ENCODE assay signal across 8 cellular contexts in genomic region chr14:105528197-105528858, GRCh38. TPM values are rescaled to one million over a fixed set of nuclear protein-coding genes. Genes with fewer than 3 reads are reported as not detected.
A peak's percentile ranks its signal among the peaks of the same experiment; 100 is the strongest.
DNase-seq lines count a peak whose midpoint lies in the region; ATAC-seq, FAIRE-seq and TF ChIP-seq lines count a peak whose summit lies in the region.

No MANE protein-coding gene starts in this region.

- H3K23me2 ChIP-seq in H1 (ENCODE audit: low read depth, low read length): no peaks in the 10 kb centered on the region; the same call in 1 of the 2 replicates

- BruUV-seq in HCT116 (replicated peaks; lab: Mats Ljungman, UMichigan): no TSS peak

- no peak overlapping the region for H4K91ac ChIP-seq in H1 (replicated peaks; ENCODE audit: insufficient read length, low read length)

- H3K18ac ChIP-seq in H1 (ENCODE audit: extremely low read depth, low read length): no peak overlapping the region

- H2AFZ ChIP-seq in HCT116 (ENCODE audit: low read depth, low read length, poor library complexity, severe bottlenecking): no peak overlapping the region
- no peak overlapping the region; the same call in 1 of the 2 replicates for H2AFZ ChIP-seq in H1 (ENCODE audit: low read length)

- H3K9me3 ChIP-seq in HCT116 (ENCODE audit: control insufficient read depth in 1 of 2, insufficient read depth in 1 of 2, low read depth in 1 of 2, low read length in 2 of 2): no peaks in the 10 kb centered on the region
- H3K9me3 ChIP-seq in H1 (ENCODE audit: insufficient read depth in 2 of 2, low read depth in 1 of 2, low read length in 1 of 2): peaks cover 3 to 47% of the 10 kb centered on the region in 2 experiments; a peak in 3 of 4 replicates
- H3K9me3 ChIP-seq in mesodermal cell (ENCODE audit: control insufficient read depth, low read length): no peaks in the 10 kb centered on the region

- intact Hi-C loops in HCT116 (cut with micrococcal nuclease): loop anchor here (1.0 to 5.0 kb wide), 2 partner anchors 36 to 157 kb away; partner anchors contain the start of gene TEDC1

- WGBS in H1 (ENCODE audit: extremely low coverage in 1 of 2, insufficient coverage in 1 of 2, insufficient read length in 1 of 2, insufficient replicate concordance in 2 of 2, low coverage in 1 of 2, low lambda C conversion rate in 2 of 2, missing lambda C conversion rate in 1 of 2), 2 experiments: 24% methylated on average over 25 of the region's 85 CpGs; no CpG with 5 or more reads in 1 of the 2 experiments
- 22 to 23% methylated on average over 60 of the region's 85 CpGs for WGBS in mesodermal cell (ENCODE audit: insufficient coverage in 2 of 2), 2 experiments

- H3K4me3 ChIP-seq in BJ (ENCODE audit: low read depth, low read length) (peak overlapping the region; percentile 76), HCT116 (replicated peaks in 1 of 2; ENCODE audit: low read depth in 1 of 2, low read length in 2 of 2) (peak overlapping the region; percentile 42 to 62), H1 (ENCODE audit: extremely low read depth in 1 of 4, insufficient read depth in 2 of 4, low read depth in 3 of 4, low read length in 4 of 4) (peak overlapping the region; percentile 12 to 59 (median 34); a peak in 5 of 8 replicates), mesodermal cell (ENCODE audit: extremely low read depth, insufficient read depth, low read length, poor library complexity, severe bottlenecking) (peak overlapping the region; percentile 50)

- H3K14ac ChIP-seq in H1 (ENCODE audit: insufficient read length): no peak overlapping the region

- no peak for FAIRE-seq in H1 (lab: Jason Lieb, UNC)

- TF ChIP-seq POLR2A in HCT116 (IDR thresholded peaks at IDR 0.05; ENCODE audit: borderline replicate concordance, extremely low read depth, insufficient read depth, insufficient read length): no peak
- no peak for TF ChIP-seq POLR2A in H1 (IDR thresholded peaks at IDR 0.05; ENCODE audit: control extremely low read depth in 1 of 2, low read depth in 2 of 2, low read length in 2 of 2)

- H4K20me1 ChIP-seq in HCT116 (ENCODE audit: insufficient read depth) (no peaks in the 10 kb centered on the region), H1 (replicated peaks in 1 of 2; ENCODE audit: control insufficient read depth in 1 of 2, insufficient read depth in 2 of 2, low read length in 2 of 2) (no peaks in the 10 kb centered on the region)

- peak overlapping the region; percentile 49 for H3K27ac ChIP-seq in HCT116 (ENCODE audit: low read depth, low read length)
- H3K27ac ChIP-seq in H1 (ENCODE audit: low read depth, low read length): no peak overlapping the region
- H3K27ac ChIP-seq in mesodermal cell (ENCODE audit: low read depth, low read length, severe bottlenecking): no peak overlapping the region

- DNase-seq in BJ (ENCODE audit: low read depth) (no peak), HCT116 (ENCODE audit: low read depth, low spot score) (no peak), NCI-H69 (lab: John Stamatoyannopoulos, UW) (peak; percentile 87), H1 (ENCODE audit: low read depth in 1 of 2, low spot score in 2 of 2) (peak in 1 of 2 experiments; percentile 83)
- peak; percentile 61 to 64 (median 62) for DNase-seq in activated CD8-positive, alpha-beta memory T cell treated with anti-CD3 and anti-CD28 coated beads for 48 hours (ENCODE audit: low read depth in 2 of 3, low spot score in 2 of 3)
- peak; percentile 48 for DNase-seq in stimulated activated CD8-positive, alpha-beta memory T cell treated with anti-CD3 and anti-CD28 coated beads, Interleukin-12 subunit alpha, Interleukin-12 subunit beta, amount 100 ng/mL, for 24 hours (ENCODE audit: extremely low read depth)

- no peak overlapping the region for H2BK15ac ChIP-seq in H1 (ENCODE audit: low read length)

- peak overlapping the region; percentile 68; the same call in 1 of the 2 replicates for H4K8ac ChIP-seq in H1 (ENCODE audit: extremely low read depth, insufficient read depth, low read length)

- RAD21 ChIA-PET in HCT116 (lab: Charles Lee; ENCODE audit: low non-redundant PET in 1 of 2, low total read pairs in 2 of 2, uncharacterized antibody in 2 of 2, unreplicated experiment in 2 of 2): interaction anchor here (0.6 to 1.3 kb wide), 6 partner anchors 16 to 158 kb away, joined by 3 to 6 read pairs (median 4); no protein-coding TSS in a partner anchor

- no peak overlapping the region for H2AK5ac ChIP-seq in H1 (ENCODE audit: low read depth, low read length)

- H3K9ac ChIP-seq in HCT116 (ENCODE audit: low read length) (peak overlapping the region; percentile 75), H1 (replicated peaks in 1 of 4; ENCODE audit: extremely low read depth in 1 of 4, low read depth in 3 of 4, low read length in 3 of 4) (no peak overlapping the region; a peak in 1 of 7 replicates)

- TF ChIP-seq RAD21 in HCT116 (IDR thresholded peaks at IDR 0.05; ENCODE audit: low read depth) (peak; percentile 97), H1 (IDR thresholded peaks at IDR 0.05 in 1 of 2, conservative IDR thresholded peaks at IDR 0.05 in 1 of 2; ENCODE audit: low read depth in 2 of 2, low read length in 2 of 2) (peak; percentile 76 to 84)

- no peak overlapping the region for H3K23ac ChIP-seq in H1 (ENCODE audit: insufficient read length)

- ATAC-seq in HCT116: peak; percentile 74
- no peak for ATAC-seq in HG03520 (IDR thresholded peaks at IDR 0.05; ENCODE audit: unreplicated experiment)

- H3K79me1 ChIP-seq in H1 (ENCODE audit: low read depth, low read length): no peaks in the 10 kb centered on the region

- H3K4me2 ChIP-seq in HCT116 (ENCODE audit: low read length) (peak overlapping the region; percentile 84), H1 (ENCODE audit: insufficient read depth in 1 of 2, low read depth in 2 of 2, low read length in 2 of 2) (peak overlapping the region in 1 of 2 experiments; percentile 83; a peak in 3 of 4 replicates)

- H3K56ac ChIP-seq in H1 (replicated peaks; ENCODE audit: insufficient read length, low read depth, low read length): no peak overlapping the region

- TF ChIP-seq CTCF in BJ (IDR thresholded peaks at IDR 0.05; ENCODE audit: insufficient read depth, low read depth, low read length): peak; percentile 67
- TF ChIP-seq CTCF in HCT116 (IDR thresholded peaks at IDR 0.05 in 2 of 3, conservative IDR thresholded peaks at IDR 0.05 in 1 of 3; ENCODE audit: borderline replicate concordance in 1 of 3, insufficient read depth in 1 of 3, low read depth in 2 of 3, low read length in 2 of 3): peak; percentile 58 to 83 (median 81)
- peak in 2 of 3 experiments; percentile 78 to 94; a peak in 3 of 4 replicates for TF ChIP-seq CTCF in H1 (IDR thresholded peaks at IDR 0.05; ENCODE audit: control extremely low read depth in 1 of 3, insufficient read depth in 1 of 3, low read depth in 1 of 3, low read length in 3 of 3)

- POLR2A ChIA-PET in BJ (lab: Charles Lee): no interaction called here
- POLR2A ChIA-PET in HCT116 (lab: Charles Lee): no interaction called here
- POLR2A ChIA-PET in H1 (lab: Charles Lee; ENCODE audit: partially characterized antibody): no interaction called here

- no peak overlapping the region for H3K4ac ChIP-seq in H1 (replicated peaks; ENCODE audit: insufficient read length, low read depth, low read length)

- no peak overlapping the region for H4K5ac ChIP-seq in H1 (ENCODE audit: insufficient read length, low read depth, low read length)

- H2BK120ac ChIP-seq in H1 (replicated peaks; ENCODE audit: low read depth, low read length): no peak overlapping the region

- H3K36me3 ChIP-seq in BJ (ENCODE audit: control insufficient read depth, insufficient read depth, low read length) (no peaks in the 10 kb centered on the region; the same call in 1 of the 2 replicates), HCT116 (ENCODE audit: control insufficient read depth in 1 of 2, insufficient read depth in 2 of 2, low read length in 2 of 2) (no peaks in the 10 kb centered on the region), H1 (ENCODE audit: control insufficient read depth in 2 of 4, insufficient read depth in 4 of 4, low read length in 3 of 4) (no peaks in the 10 kb centered on the region; a peak in 1 of 8 replicates), mesodermal cell (ENCODE audit: control insufficient read depth, insufficient read depth, low read length) (no peaks in the 10 kb centered on the region)

- no peak overlapping the region for H2BK5ac ChIP-seq in H1 (ENCODE audit: low read depth, low read length)

- H2BK20ac ChIP-seq in H1 (ENCODE audit: low read length): no peak overlapping the region

- H2BK12ac ChIP-seq in H1 (ENCODE audit: low read depth, low read length): no peak overlapping the region

- no peak for TF ChIP-seq EP300 in H1 (IDR thresholded peaks at IDR 0.05; ENCODE audit: borderline replicate concordance in 1 of 2, low read depth in 2 of 2, low read length in 2 of 2)

- no peaks in the 10 kb centered on the region for H3K27me3 ChIP-seq in BJ (ENCODE audit: control insufficient read depth, insufficient read depth, low read length)
- no peaks in the 10 kb centered on the region for H3K27me3 ChIP-seq in HCT116 (ENCODE audit: insufficient read depth, low read length)
- H3K27me3 ChIP-seq in H1 (replicated peaks in 1 of 4; ENCODE audit: control insufficient read depth in 3 of 4, extremely low read depth in 1 of 4, insufficient read depth in 3 of 4, low read length in 3 of 4): peaks cover 9 to 37% (median 25%) of the 10 kb centered on the region in 4 experiments

- H3K4me1 ChIP-seq in HCT116 (ENCODE audit: control insufficient read depth in 1 of 2, insufficient read depth in 2 of 2, low read length in 2 of 2): peaks cover 8 to 23% of the 10 kb centered on the region in 2 experiments; a peak in 3 of 4 replicates
- peaks cover 0 to 4% (median 0%) of the 10 kb centered on the region in 4 experiments; a peak in 3 of 7 replicates for H3K4me1 ChIP-seq in H1 (replicated peaks in 1 of 4; ENCODE audit: control insufficient read depth in 3 of 4, insufficient read depth in 4 of 4, low read length in 3 of 4)
- peaks cover 5% of the 10 kb centered on the region for H3K4me1 ChIP-seq in mesodermal cell (ENCODE audit: control insufficient read depth, insufficient read depth, low read length, poor library complexity, severe bottlenecking)

- no peaks in the 10 kb centered on the region for H3K79me2 ChIP-seq in HCT116 (ENCODE audit: insufficient read depth, low read length)
- no peaks in the 10 kb centered on the region for H3K79me2 ChIP-seq in H1 (ENCODE audit: control insufficient read depth in 1 of 2, insufficient read depth in 2 of 2, low read length in 2 of 2)

- CTCF ChIA-PET in BJ (lab: Yijun Ruan, JAX) (interaction anchor here (0.6 to 2.2 kb wide), 14 partner anchors 9 to 508 kb away, joined by 3 to 19 read pairs (median 4); partner anchors contain the start of gene TEX22), HCT116 (lab: Charles Lee) (interaction anchor here (0.6 to 1.6 kb wide), 10 partner anchors 9 to 360 kb away, joined by 3 to 17 read pairs (median 5); no protein-coding TSS in a partner anchor), H1 (lab: Charles Lee; ENCODE audit: partially characterized antibody) (interaction anchor here (0.6 to 1.3 kb wide), 7 partner anchors 9 to 56 kb away, joined by 3 to 5 read pairs (median 3); no protein-coding TSS in a partner anchor)

- H3K9me2 ChIP-seq in HCT116 (ENCODE audit: insufficient read depth): no peaks in the 10 kb centered on the region

RNA-seq across cellular contexts. Expression of gene TMEM121, which starts 1.9 kb away (rescaled TPM):
- polyA plus RNA-seq in BJ (2011; rRNA removed) (4.0 and 4.6 TPM in 2 replicates), H1 (2011; rRNA removed) (1.9 and 2.4 TPM in 2 replicates)
- polyA minus RNA-seq in BJ (2011; rRNA and poly(A)+ RNA removed): 1.0 and 1.2 TPM in 2 replicates
- 5.5 TPM for total RNA-seq in HCT116 (2021; ENCODE audit: unreplicated experiment)
- polyA plus RNA-seq in HCT116 (2012): 3.4 and 4.6 TPM in 2 replicates
- not detected in 2 replicates for total RNA-seq in H1 (2021; fragmentation: NEBNext Ultra II Directional; extraction: Animal tissue kit (Norgen Biotek cat#: 25700))
- 1.8 TPM for polyA plus RNA-seq in H1 (2011; cell fraction: cytosol; rRNA removed)
- polyA plus RNA-seq in H1 (2011; cell fraction: nucleus; rRNA removed): 1.7 TPM
- 0.48 to 0.85 TPM (median 0.71 TPM) in 4 replicates for polyA plus RNA-seq in H1 (2012, experiment 1 of 2)
- 0.55 TPM for polyA plus RNA-seq in H1 (2012, experiment 2 of 2)
- 0.85 TPM for polyA plus RNA-seq in H1 (2013, experiment 1 of 2)
- polyA plus RNA-seq in H1 (2013, experiment 2 of 2): 0.77 TPM
- 0.16 and 0.59 TPM in 2 replicates for polyA minus RNA-seq in H1 (2011; rRNA and poly(A)+ RNA removed)
- polyA minus RNA-seq in H1 (2011; cell fraction: cytosol; rRNA and poly(A)+ RNA removed): 1.8 TPM
- 1.8 TPM for polyA minus RNA-seq in H1 (2011; cell fraction: nucleus; rRNA and poly(A)+ RNA removed)
- polyA plus RNA-seq in mesodermal cell (2013, experiment 1 of 2): 6.6 TPM
- polyA plus RNA-seq in mesodermal cell (2013, experiment 2 of 2): 4.8 TPM

RNA-seq across cellular contexts. Expression of gene TEDC1, which starts 37.3 kb away (rescaled TPM):
- 3.3 and 6.4 TPM in 2 replicates for polyA plus RNA-seq in BJ (2011; rRNA removed)
- 1.3 and 2.2 TPM in 2 replicates for polyA minus RNA-seq in BJ (2011; rRNA and poly(A)+ RNA removed)
- total RNA-seq in HCT116 (2021; ENCODE audit: unreplicated experiment): 40.4 TPM
- polyA plus RNA-seq in HCT116 (2012): 30.8 and 33.5 TPM in 2 replicates
- 5.6 and 6.4 TPM in 2 replicates for total RNA-seq in H1 (2021; fragmentation: NEBNext Ultra II Directional; extraction: Animal tissue kit (Norgen Biotek cat#: 25700))
- polyA plus RNA-seq in H1 (2011; rRNA removed): 14.8 and 22.8 TPM in 2 replicates
- 21.7 TPM for polyA plus RNA-seq in H1 (2011; cell fraction: cytosol; rRNA removed)
- 43.3 TPM for polyA plus RNA-seq in H1 (2011; cell fraction: nucleus; rRNA removed)
- 5.9 to 19.5 TPM (median 16.0 TPM) in 4 replicates for polyA plus RNA-seq in H1 (2012, experiment 1 of 2)
- 10.3 TPM for polyA plus RNA-seq in H1 (2012, experiment 2 of 2)
- polyA plus RNA-seq in H1 (2013, experiment 1 of 2): 5.8 TPM
- 6.2 TPM for polyA plus RNA-seq in H1 (2013, experiment 2 of 2)
- 4.2 and 8.8 TPM in 2 replicates for polyA minus RNA-seq in H1 (2011; rRNA and poly(A)+ RNA removed)
- polyA minus RNA-seq in H1 (2011; cell fraction: cytosol; rRNA and poly(A)+ RNA removed): 9.1 TPM
- 18.9 TPM for polyA minus RNA-seq in H1 (2011; cell fraction: nucleus; rRNA and poly(A)+ RNA removed)
- 11.7 TPM for polyA plus RNA-seq in mesodermal cell (2013, experiment 1 of 2)
- 12.2 TPM for polyA plus RNA-seq in mesodermal cell (2013, experiment 2 of 2)

RNA-seq across cellular contexts. Expression of gene CRIP1, which starts 41.6 kb away (rescaled TPM):
- 0.90 and 1.4 TPM in 2 replicates for polyA plus RNA-seq in BJ (2011; rRNA removed)
- polyA minus RNA-seq in BJ (2011; rRNA and poly(A)+ RNA removed): 3.1 and 3.9 TPM in 2 replicates
- 260 TPM for total RNA-seq in HCT116 (2021; ENCODE audit: unreplicated experiment)
- 613 and 656 TPM in 2 replicates for polyA plus RNA-seq in HCT116 (2012)
- total RNA-seq in H1 (2021; fragmentation: NEBNext Ultra II Directional; extraction: Animal tissue kit (Norgen Biotek cat#: 25700)): 1.2 and 2.4 TPM in 2 replicates
- 2.2 and 5.3 TPM in 2 replicates for polyA plus RNA-seq in H1 (2011; rRNA removed)
- 3.1 TPM for polyA plus RNA-seq in H1 (2011; cell fraction: cytosol; rRNA removed)
- 5.1 TPM for polyA plus RNA-seq in H1 (2011; cell fraction: nucleus; rRNA removed)
- polyA plus RNA-seq in H1 (2012, experiment 1 of 2): 4.4 to 8.5 TPM (median 6.3 TPM) in 4 replicates
- 8.2 TPM for polyA plus RNA-seq in H1 (2012, experiment 2 of 2)
- 7.6 TPM for polyA plus RNA-seq in H1 (2013, experiment 1 of 2)
- polyA plus RNA-seq in H1 (2013, experiment 2 of 2): 8.4 TPM
- polyA minus RNA-seq in H1 (2011; rRNA and poly(A)+ RNA removed): 0.63 TPM in 1 of 2 replicates, not detected in the other
- polyA minus RNA-seq in H1 (2011; cell fraction: cytosol; rRNA and poly(A)+ RNA removed): 6.4 TPM
- 5.2 TPM for polyA minus RNA-seq in H1 (2011; cell fraction: nucleus; rRNA and poly(A)+ RNA removed)
- 50.0 TPM for polyA plus RNA-seq in mesodermal cell (2013, experiment 1 of 2)
- 33.7 TPM for polyA plus RNA-seq in mesodermal cell (2013, experiment 2 of 2)

RNA-seq across cellular contexts. Expression of gene CRIP2, which starts 53.7 kb away (rescaled TPM):
- polyA plus RNA-seq in BJ (2011; rRNA removed) (8.0 and 19.5 TPM in 2 replicates), H1 (2011; rRNA removed) (13.5 and 28.4 TPM in 2 replicates)
- polyA minus RNA-seq in BJ (2011; rRNA and poly(A)+ RNA removed): 3.0 and 5.3 TPM in 2 replicates
- total RNA-seq in HCT116 (2021; ENCODE audit: unreplicated experiment): 31.1 TPM
- polyA plus RNA-seq in HCT116 (2012): 37.8 and 43.3 TPM in 2 replicates
- total RNA-seq in H1 (2021; fragmentation: NEBNext Ultra II Directional; extraction: Animal tissue kit (Norgen Biotek cat#: 25700)): 4.0 and 4.2 TPM in 2 replicates
- 11.7 TPM for polyA plus RNA-seq in H1 (2011; cell fraction: cytosol; rRNA removed)
- polyA plus RNA-seq in H1 (2011; cell fraction: nucleus; rRNA removed): 18.2 TPM
- polyA plus RNA-seq in H1 (2012, experiment 1 of 2): 6.1 to 9.1 TPM (median 7.6 TPM) in 4 replicates
- 5.1 TPM for polyA plus RNA-seq in H1 (2012, experiment 2 of 2)
- 6.7 TPM for polyA plus RNA-seq in H1 (2013, experiment 1 of 2)
- polyA plus RNA-seq in H1 (2013, experiment 2 of 2): 7.7 TPM
- 0.76 and 0.83 TPM in 2 replicates for polyA minus RNA-seq in H1 (2011; rRNA and poly(A)+ RNA removed)
- polyA minus RNA-seq in H1 (2011; cell fraction: cytosol; rRNA and poly(A)+ RNA removed): 3.4 TPM
- polyA minus RNA-seq in H1 (2011; cell fraction: nucleus; rRNA and poly(A)+ RNA removed): 3.5 TPM
- 108 TPM for polyA plus RNA-seq in mesodermal cell (2013, experiment 1 of 2)
- polyA plus RNA-seq in mesodermal cell (2013, experiment 2 of 2): 76.1 TPM

Comparison
In these comparisons a context has a peak if more than half of its experiments do, and no peak if none do; other contexts are left out.
1. DNase-seq: peak in NCI-H69 (single experiment), activated CD8-positive, alpha-beta memory T cell treated with anti-CD3 and anti-CD28 coated beads for 48 hours (3 of 3) and stimulated activated CD8-positive, alpha-beta memory T cell treated with anti-CD3 and anti-CD28 coated beads, Interleukin-12 subunit alpha, Interleukin-12 subunit beta, amount 100 ng/mL, for 24 hours (single experiment); none in BJ (single experiment) and HCT116 (single experiment).
2. RNA of gene CRIP1, which starts 41.6 kb away (total RNA-seq): 260 TPM in HCT116 (single experiment); 1.2 to 2.4 TPM in H1; every median in the first group is over 10 times any median in the second.
3. Peak in every context shown above with its lines, with median percentiles within 50 percentile points of each other: H3K4me3 ChIP-seq and CTCF ChIP-seq.